15 cellular contexts compared by ENCODE assay signal in genomic region chr6:150996968-150997367, GRCh38.
DNase-seq lines count a peak whose midpoint lies in the region; ATAC-seq and TF ChIP-seq lines count a peak whose summit lies in the region.
"Had no signal": no experiment of that assay in that cellular context is flagged by ENCODE, and none has a peak within 500 bp of the region (broad histone marks: within the 10 kb centered on the region; RNA-seq: fewer than 3 reads in every experiment).

No MANE protein-coding gene starts in this region.

- no peak overlapping the region for H3K9ac ChIP-seq in GM23248

- no peak overlapping the region for H2AFZ ChIP-seq in GM23338
- no peak overlapping the region for H2AFZ ChIP-seq in GM23248

- no peaks in the 10 kb centered on the region for H3K79me2 ChIP-seq in GM23338 (replicated peaks; ENCODE audit: insufficient read depth)
- H3K79me2 ChIP-seq in GM23248 (ENCODE audit: insufficient read depth) = no peaks in the 10 kb centered on the region

- H3K9me2 ChIP-seq in GM23338 (ENCODE audit: insufficient read depth) (no peaks in the 10 kb centered on the region), GM23248 (ENCODE audit: insufficient read depth) (no peaks in the 10 kb centered on the region)

- DNase-seq in GM23338 (ENCODE audit: low spot score) (no peak), Panc1 (ENCODE audit: low read depth, low spot score) (no peak), islet precursor cell (peak; percentile 63), GM23248 (no peak), BE2C (no peak)
- DNase-seq in stimulated activated effector memory CD8-positive, alpha-beta T cell treated with anti-CD3 and anti-CD28 coated beads, Interleukin-12 subunit alpha, Interleukin-12 subunit beta, amount 100 ng/mL, for 72 hours (ENCODE audit: low spot score in 2 of 2) = no peak
- DNase-seq in stimulated activated CD4-positive, alpha-beta T cell treated with anti-CD3 and anti-CD28 coated beads, Interleukin-4, amount 100 ng/mL, for 24 hours = no peak
- DNase-seq: CD8-positive, alpha-beta T cell; COR-L47; DMS153; DND-41; GF-D8 had no signal

- peaks cover 34% of the 10 kb centered on the region for H3K36me3 Mint-ChIP-seq in GM23338 (ENCODE audit: low read depth)
- H3K36me3 Mint-ChIP-seq in stimulated activated effector memory CD8-positive, alpha-beta T cell treated with anti-CD3 and anti-CD28 coated beads, Interleukin-12 subunit alpha, Interleukin-12 subunit beta, amount 100 ng/mL, for 72 hours = peaks cover 48% of the 10 kb centered on the region

- H3K4me1 Mint-ChIP-seq in GM23338 = peaks cover 15% of the 10 kb centered on the region
- H3K4me1 Mint-ChIP-seq in stimulated activated effector memory CD8-positive, alpha-beta T cell treated with anti-CD3 and anti-CD28 coated beads, Interleukin-12 subunit alpha, Interleukin-12 subunit beta, amount 100 ng/mL, for 72 hours = peaks cover 7% of the 10 kb centered on the region

- H4K20me1 ChIP-seq in GM23338 (replicated peaks; ENCODE audit: insufficient read depth) (peaks cover under 1% of the 10 kb centered on the region; the same call in 1 of the 2 replicates), GM23248 (ENCODE audit: insufficient read depth) (no peaks in the 10 kb centered on the region)

- POLR2A ChIA-PET in Panc1 (lab: Charles Lee) = interaction anchor here (1.1 kb wide), 1 partner anchor 335 kb away, joined by 4 read pairs; no protein-coding TSS in a partner anchor

- no peaks in the 10 kb centered on the region for H3K9me3 Mint-ChIP-seq in GM23338
- H3K9me3 Mint-ChIP-seq in stimulated activated effector memory CD8-positive, alpha-beta T cell treated with anti-CD3 and anti-CD28 coated beads, Interleukin-12 subunit alpha, Interleukin-12 subunit beta, amount 100 ng/mL, for 72 hours = no peaks in the 10 kb centered on the region
- H3K9me3 Mint-ChIP-seq: CD14-positive monocyte; CD8-positive, alpha-beta T cell had no signal

- H3K4me3 Mint-ChIP-seq in GM23338 = no peak overlapping the region
- no peak overlapping the region for H3K4me3 Mint-ChIP-seq in stimulated activated effector memory CD8-positive, alpha-beta T cell treated with anti-CD3 and anti-CD28 coated beads, Interleukin-12 subunit alpha, Interleukin-12 subunit beta, amount 100 ng/mL, for 72 hours
- H3K4me3 Mint-ChIP-seq: CD14-positive monocyte; CD8-positive, alpha-beta T cell had no signal

- H3K27ac Mint-ChIP-seq in GM23338 = no peak overlapping the region
- peak overlapping the region; percentile 61 for H3K27ac Mint-ChIP-seq in stimulated activated effector memory CD8-positive, alpha-beta T cell treated with anti-CD3 and anti-CD28 coated beads, Interleukin-12 subunit alpha, Interleukin-12 subunit beta, amount 100 ng/mL, for 72 hours
- H3K27ac Mint-ChIP-seq: CD8-positive, alpha-beta T cell had no signal

- ATAC-seq in GM23338 (no peak), Panc1 (peak; percentile 53; the same call in 1 of the 2 replicates)
- no peak for ATAC-seq in stimulated activated effector memory CD8-positive, alpha-beta T cell treated with anti-CD3 and anti-CD28 coated beads, Interleukin-12 subunit alpha, Interleukin-12 subunit beta, amount 100 ng/mL, for 72 hours
- ATAC-seq: CD8-positive, alpha-beta T cell; HCT116 had no signal

- H3K27ac ChIP-seq in GM23338 (ENCODE audit: low read depth) (0 out of 2 replicates have a peak overlapping the region, but pooled peaks have one; percentile 14), Panc1 (ENCODE audit: low read length) (no peak overlapping the region), GM23248 (no peak overlapping the region)
- H3K27ac ChIP-seq: A549 had no signal

- no peaks in the 10 kb centered on the region for H3F3A ChIP-seq in GM23338 (replicated peaks; ENCODE audit: low read depth)
- H3F3A ChIP-seq in GM23248 (ENCODE audit: insufficient read depth) = peaks cover 28% of the 10 kb centered on the region

- H3K4me2 ChIP-seq in GM23338 (no peak overlapping the region), GM23248 (ENCODE audit: unreplicated experiment) (no peak overlapping the region)
- H3K4me2 ChIP-seq: A549 had no signal

- H3K4me1 ChIP-seq in GM23338 (ENCODE audit: insufficient read depth) = no peaks in the 10 kb centered on the region; the same call in 1 of the 2 replicates
- H3K4me1 ChIP-seq in Panc1 (ENCODE audit: control insufficient read depth, insufficient read depth, low read length) = 0 out of 2 replicates have a peak, but pooled peaks cover 3% of the 10 kb centered on the region
- peaks cover 11% of the 10 kb centered on the region for H3K4me1 ChIP-seq in GM23248 (ENCODE audit: insufficient read depth)
- no peaks in the 10 kb centered on the region for H3K4me1 ChIP-seq in BE2C

- H3K27me3 ChIP-seq in GM23338 (ENCODE audit: insufficient read depth) (no peaks in the 10 kb centered on the region), Panc1 (ENCODE audit: control insufficient read depth, insufficient read depth, low read length) (no peaks in the 10 kb centered on the region), GM23248 (replicated peaks; ENCODE audit: insufficient read depth) (no peaks in the 10 kb centered on the region), BE2C (no peaks in the 10 kb centered on the region)

- WGBS in GM23248 (ENCODE audit: low coverage in 1 of 2, low lambda C conversion rate in 2 of 2, missing lambda C conversion rate in 2 of 2), 2 experiments = 97 to 100% methylated on average over 6 of the region's 6 CpGs

- TF ChIP-seq CTCF in GM23338 (conservative IDR thresholded peaks at IDR 0.05; ENCODE audit: low read depth in 2 of 2) = no peak
- no peak for TF ChIP-seq CTCF in Panc1 (IDR thresholded peaks at IDR 0.05)
- no peak for TF ChIP-seq CTCF in BE2C (IDR thresholded peaks at IDR 0.05; ENCODE audit: low read depth, low read length)

- CTCF ChIA-PET in Panc1 (lab: Charles Lee) = no interaction called here

- H3K36me3 ChIP-seq in GM23338 (ENCODE audit: insufficient read depth) (no peaks in the 10 kb centered on the region; the same call in 1 of the 2 replicates), Panc1 (ENCODE audit: control insufficient read depth, insufficient read depth, low read length) (no peaks in the 10 kb centered on the region), GM23248 (ENCODE audit: low read depth) (peaks cover 32% of the 10 kb centered on the region), BE2C (peaks cover 7% of the 10 kb centered on the region)

- intact Hi-C loops in Panc1 (cut with micrococcal nuclease; ENCODE audit: unreplicated experiment) = no loop called here

- H3K4me3 ChIP-seq in GM23338 = no peak overlapping the region
- no peak overlapping the region for H3K4me3 ChIP-seq in Panc1 (ENCODE audit: low read depth in 2 of 2, low read length in 2 of 2)
- no peak overlapping the region for H3K4me3 ChIP-seq in GM23248
- no peak overlapping the region for H3K4me3 ChIP-seq in BE2C (ENCODE audit: low read depth, low read length)
- H3K4me3 ChIP-seq: A549 had no signal

- BruUV-seq in Panc1 (replicated peaks; lab: Mats Ljungman, UMichigan) = no TSS peak

- no peaks in the 10 kb centered on the region for H3K27me3 Mint-ChIP-seq in GM23338 (ENCODE audit: insufficient read depth, low read depth, poor library complexity)

- H3K9me3 ChIP-seq in Panc1 (ENCODE audit: control insufficient read depth, insufficient read depth, low read depth, low read length) (no peaks in the 10 kb centered on the region), GM23248 (ENCODE audit: low read depth) (no peaks in the 10 kb centered on the region), BE2C (no peaks in the 10 kb centered on the region)
- H3K9me3 ChIP-seq: A549 had no signal

- in situ Hi-C loops in Panc1 (cut with HindIII; ENCODE audit: low pct_unique_long_range_greater_than_20kb, low sequenced_read_pairs) = no loop called here
- in situ Hi-C loops in GM23248 (cut with MboI) = no loop called here

TF ChIP-seq in GM23338, 12 proteins besides CTCF, POLR2A, EP300 and RAD21 (continues in another document):
- TF ChIP-seq ETS1 (IDR thresholded peaks at IDR 0.05) = no peak
- no peak for TF ChIP-seq REST (IDR thresholded peaks at IDR 0.05; ENCODE audit: unreplicated experiment)
- TF ChIP-seq EZH2phosphoT487 (IDR thresholded peaks at IDR 0.05; ENCODE audit: unreplicated experiment) = no peak
- no peak for TF ChIP-seq STAT1 (IDR thresholded peaks at IDR 0.05; ENCODE audit: unreplicated experiment)
- no peak for TF ChIP-seq ZNF114 (CRISPR knock-in tag; IDR thresholded peaks at IDR 0.05)
